Comparison of ENCODE assay signal across 14 cellular contexts in the genomic region with DNA sequence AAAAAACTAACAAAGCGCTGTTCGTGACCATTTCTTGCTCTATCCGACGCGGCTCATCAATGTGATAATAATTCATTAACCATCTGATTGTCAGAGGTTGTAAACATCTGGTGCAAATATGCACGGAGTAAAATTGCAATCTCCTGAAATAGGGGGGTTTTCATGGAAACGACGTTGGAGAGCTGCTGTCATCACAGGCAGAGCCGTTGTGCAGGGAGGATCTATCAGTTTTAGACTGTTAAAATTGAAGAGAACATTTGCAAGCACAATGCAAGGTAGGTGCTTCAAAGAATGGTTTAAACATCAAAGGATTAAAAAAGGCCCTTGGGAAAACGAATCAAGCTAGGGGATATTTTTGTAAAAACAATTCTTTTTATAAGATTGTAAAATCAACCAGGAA.
"Had no signal": no experiment of that assay in that cellular context is flagged by ENCODE, and none has a peak within 500 bp of the region (broad histone marks: within the 10 kb centered on the region; RNA-seq: fewer than 3 reads in every experiment).

No MANE protein-coding gene starts in this region.

- H3K36me3 Mint-ChIP-seq: activated CD4-positive, alpha-beta memory T cell treated with anti-CD3 and anti-CD28 coated beads for 36 hours; activated naive CD8-positive, alpha-beta T cell treated with anti-CD3 and anti-CD28 coated beads for 36 hours had no signal

- H3K4me1 ChIP-seq: breast epithelium had no signal

- H3K9me3 Mint-ChIP-seq: activated CD4-positive, alpha-beta memory T cell treated with anti-CD3 and anti-CD28 coated beads for 36 hours; activated naive CD8-positive, alpha-beta T cell treated with anti-CD3 and anti-CD28 coated beads for 36 hours; stimulated activated naive CD8-positive, alpha-beta T cell treated with anti-CD3 and anti-CD28 coated beads, Interleukin-15, Interleukin-2, amounts not matched to agents 100 ng/mL and 50 ng/mL, for 24 hours had no signal

- H3K36me3 ChIP-seq: breast epithelium, gastrocnemius medialis had no signal

- H3K4me3 ChIP-seq: dorsolateral prefrontal cortex, gastrocnemius medialis had no signal

- H3K9me3 ChIP-seq: breast epithelium, gastrocnemius medialis had no signal

- H3K27ac Mint-ChIP-seq: activated CD4-positive, alpha-beta memory T cell treated with anti-CD3 and anti-CD28 coated beads for 36 hours; activated naive CD8-positive, alpha-beta T cell treated with anti-CD3 and anti-CD28 coated beads for 36 hours; stimulated activated naive CD8-positive, alpha-beta T cell treated with anti-CD3 and anti-CD28 coated beads, Interleukin-15, Interleukin-2, amounts not matched to agents 100 ng/mL and 50 ng/mL, for 24 hours had no signal

- H3K4me3 Mint-ChIP-seq: activated CD4-positive, alpha-beta memory T cell treated with anti-CD3 and anti-CD28 coated beads for 36 hours; activated naive CD8-positive, alpha-beta T cell treated with anti-CD3 and anti-CD28 coated beads for 36 hours; stimulated activated naive CD8-positive, alpha-beta T cell treated with anti-CD3 and anti-CD28 coated beads, Interleukin-15, Interleukin-2, amounts not matched to agents 100 ng/mL and 50 ng/mL, for 24 hours had no signal

- ATAC-seq: gastrocnemius medialis had no signal

- H3K27ac ChIP-seq: breast epithelium, dorsolateral prefrontal cortex, gastrocnemius medialis had no signal

- DNase-seq: activated CD4-positive, alpha-beta memory T cell treated with anti-CD3 and anti-CD28 coated beads for 36 hours; activated CD4-positive, alpha-beta T cell treated with anti-CD3 and anti-CD28 coated beads for 1 hour; activated gamma-delta T cell treated with Interleukin-2 at 50 U/mL for 16 hours; activated naive CD8-positive, alpha-beta T cell treated with anti-CD3 and anti-CD28 coated beads for 36 hours; activated T-cell treated with anti-CD3 and anti-CD28 coated beads, Interleukin-2, amount 50 U/mL, for 48 hours; dorsolateral prefrontal cortex; gastrocnemius medialis; kidney glomerular epithelial cell; occipital lobe; stimulated activated CD4-positive, alpha-beta T cell treated with anti-CD3 and anti-CD28 coated beads, Interleukin-15, amount 100 ng/mL, for 24 hours; stimulated activated CD4-positive, alpha-beta T cell treated with anti-CD3 and anti-CD28 coated beads, Interleukin-4, amount 100 ng/mL, for 24 hours; SW 1271 had no signal

- H3K27me3 ChIP-seq: breast epithelium, dorsolateral prefrontal cortex, gastrocnemius medialis had no signal
